8 cellular contexts compared by ENCODE assay signal in the genomic region with DNA sequence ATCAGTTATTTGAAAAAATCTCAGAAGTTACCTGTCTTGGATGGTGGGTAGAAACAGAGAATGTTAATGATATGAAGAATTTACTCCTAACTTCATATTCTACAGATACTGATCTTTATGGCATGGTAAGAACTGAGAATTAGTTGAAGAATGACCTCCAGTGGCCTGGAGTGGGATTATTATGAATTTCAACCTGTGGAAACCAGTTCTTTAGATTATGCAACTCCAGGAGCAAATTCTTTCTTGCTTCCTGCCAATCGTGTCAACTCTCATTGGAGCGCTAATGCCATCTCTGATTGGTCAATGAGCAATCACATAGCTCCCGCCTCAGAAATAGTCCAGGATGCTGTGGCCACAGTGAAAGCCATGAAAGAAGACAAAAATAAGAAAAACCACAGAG. TPM values are rescaled to one million over a fixed set of nuclear protein-coding genes. Genes with fewer than 3 reads are reported as not detected.
DNase-seq lines count a peak whose midpoint lies in the region; ATAC-seq and TF ChIP-seq lines count a peak whose summit lies in the region.

No MANE protein-coding gene starts in this region.

- POLR2A ChIA-PET in activated naive CD8-positive, alpha-beta T cell treated with anti-CD3 and anti-CD28 coated beads, Interleukin-2, amount 10 ng/mL, durations not matched to agents 7 days and 5 days (lab: Charles Lee), result interaction anchor here (1.5 kb wide), 1 partner anchor 40 kb away, joined by 8 read pairs; a partner anchor contains a TSS

- peak; percentile 77 for TF ChIP-seq CTCF in chondrocyte (IDR thresholded peaks at IDR 0.05)
- peak; percentile 19 for TF ChIP-seq CTCF in progenitor cell of endocrine pancreas (IDR thresholded peaks at IDR 0.05; ENCODE audit: unreplicated experiment)

- no peaks in the 10 kb centered on the region for H3K27me3 Mint-ChIP-seq in activated naive CD8-positive, alpha-beta T cell treated with anti-CD3 and anti-CD28 coated beads, Interleukin-2, amount 10 ng/mL, durations not matched to agents 7 days and 5 days
- H3K27me3 Mint-ChIP-seq in activated naive CD8-positive, alpha-beta T cell treated with anti-CD3 and anti-CD28 coated beads, Interleukin-2, amount 50 U/mL, for 24 hours, result no peaks in the 10 kb centered on the region
- H3K27me3 Mint-ChIP-seq in chondrocyte (ENCODE audit: low read depth), result no peaks in the 10 kb centered on the region
- H3K27me3 Mint-ChIP-seq in progenitor cell of endocrine pancreas, result no peaks in the 10 kb centered on the region

- H3K4me1 Mint-ChIP-seq in activated naive CD8-positive, alpha-beta T cell treated with anti-CD3 and anti-CD28 coated beads, Interleukin-2, amount 10 ng/mL, durations not matched to agents 7 days and 5 days, result peaks cover 45% of the 10 kb centered on the region
- H3K4me1 Mint-ChIP-seq in activated naive CD8-positive, alpha-beta T cell treated with anti-CD3 and anti-CD28 coated beads, Interleukin-2, amount 50 U/mL, for 24 hours, result peaks cover 18% of the 10 kb centered on the region
- H3K4me1 Mint-ChIP-seq in chondrocyte (ENCODE audit: low read depth) (peaks cover 5% of the 10 kb centered on the region), progenitor cell of endocrine pancreas (ENCODE audit: low read depth) (peaks cover 5% of the 10 kb centered on the region)

- peaks cover 2% of the 10 kb centered on the region for H3K9me3 Mint-ChIP-seq in activated naive CD8-positive, alpha-beta T cell treated with anti-CD3 and anti-CD28 coated beads, Interleukin-2, amount 10 ng/mL, durations not matched to agents 7 days and 5 days
- H3K9me3 Mint-ChIP-seq in activated naive CD8-positive, alpha-beta T cell treated with anti-CD3 and anti-CD28 coated beads, Interleukin-2, amount 50 U/mL, for 24 hours, result peaks cover 4% of the 10 kb centered on the region
- peaks cover 2% of the 10 kb centered on the region for H3K9me3 Mint-ChIP-seq in chondrocyte (ENCODE audit: low read depth)
- H3K9me3 Mint-ChIP-seq in progenitor cell of endocrine pancreas (ENCODE audit: low read depth), result no peaks in the 10 kb centered on the region

- ATAC-seq in activated naive CD8-positive, alpha-beta T cell treated with anti-CD3 and anti-CD28 coated beads, Interleukin-2, amount 10 ng/mL, durations not matched to agents 7 days and 5 days (ENCODE audit: low read depth), result peak; percentile 32
- ATAC-seq in activated naive CD8-positive, alpha-beta T cell treated with anti-CD3 and anti-CD28 coated beads, Interleukin-2, amount 50 U/mL, for 24 hours, result no peak
- no peak for ATAC-seq in HG02870 (IDR thresholded peaks at IDR 0.05; ENCODE audit: unreplicated experiment)
- ATAC-seq in HG03095 (IDR thresholded peaks at IDR 0.05; ENCODE audit: unreplicated experiment), result no peak

- no peak for DNase-seq in activated naive CD8-positive, alpha-beta T cell treated with anti-CD3 and anti-CD28 coated beads, Interleukin-2, amount 10 ng/mL, durations not matched to agents 7 days and 5 days
- DNase-seq in activated naive CD8-positive, alpha-beta T cell treated with anti-CD3 and anti-CD28 coated beads, Interleukin-2, amount 50 U/mL, for 24 hours, result no peak
- DNase-seq in NCI-H2196 (lab: John Stamatoyannopoulos, UW; ENCODE audit: unreplicated experiment) (peak; percentile 52), chondrocyte (ENCODE audit: low spot score) (no peak), progenitor cell of endocrine pancreas (ENCODE audit: low spot score, unreplicated experiment) (no peak), GM19238 (ENCODE audit: insufficient read length, low spot score) (no peak)

- H3K27ac Mint-ChIP-seq in activated naive CD8-positive, alpha-beta T cell treated with anti-CD3 and anti-CD28 coated beads, Interleukin-2, amount 10 ng/mL, durations not matched to agents 7 days and 5 days, result peak overlapping the region; percentile 87
- H3K27ac Mint-ChIP-seq in activated naive CD8-positive, alpha-beta T cell treated with anti-CD3 and anti-CD28 coated beads, Interleukin-2, amount 50 U/mL, for 24 hours, result no peak overlapping the region
- H3K27ac Mint-ChIP-seq in chondrocyte (ENCODE audit: unreplicated experiment) (peak overlapping the region; percentile 42), progenitor cell of endocrine pancreas (no peak overlapping the region)

- H3K4me3 Mint-ChIP-seq in activated naive CD8-positive, alpha-beta T cell treated with anti-CD3 and anti-CD28 coated beads, Interleukin-2, amount 10 ng/mL, durations not matched to agents 7 days and 5 days, result peak overlapping the region; percentile 68
- no peak overlapping the region for H3K4me3 Mint-ChIP-seq in activated naive CD8-positive, alpha-beta T cell treated with anti-CD3 and anti-CD28 coated beads, Interleukin-2, amount 50 U/mL, for 24 hours
- H3K4me3 Mint-ChIP-seq in chondrocyte (ENCODE audit: unreplicated experiment) (no peak overlapping the region), progenitor cell of endocrine pancreas (ENCODE audit: low read depth) (no peak overlapping the region)

- H3K36me3 Mint-ChIP-seq in activated naive CD8-positive, alpha-beta T cell treated with anti-CD3 and anti-CD28 coated beads, Interleukin-2, amount 10 ng/mL, durations not matched to agents 7 days and 5 days, result peaks cover 25% of the 10 kb centered on the region
- no peaks in the 10 kb centered on the region for H3K36me3 Mint-ChIP-seq in activated naive CD8-positive, alpha-beta T cell treated with anti-CD3 and anti-CD28 coated beads, Interleukin-2, amount 50 U/mL, for 24 hours (ENCODE audit: low read depth)
- H3K36me3 Mint-ChIP-seq in chondrocyte (ENCODE audit: low read depth), result peaks cover 4% of the 10 kb centered on the region
- peaks cover 1% of the 10 kb centered on the region for H3K36me3 Mint-ChIP-seq in progenitor cell of endocrine pancreas (ENCODE audit: insufficient read depth)

RNA-seq across cellular contexts. Expression of a gene that starts 40.6 kb away (rescaled TPM):
- 10 to 100 TPM; 32.0 to 36.8 TPM for total RNA-seq in activated naive CD8-positive, alpha-beta T cell treated with anti-CD3 and anti-CD28 coated beads, Interleukin-2, amount 10 ng/mL, durations not matched to agents 7 days and 5 days
- total RNA-seq in chondrocyte, result 27.5 to 33.1 TPM (median 29.5 TPM) in 3 replicates
- 38.6 and 46.5 TPM in 2 replicates for total RNA-seq in progenitor cell of endocrine pancreas

Comparison
In these comparisons a context has a peak if more than half of its experiments do, and no peak if none do; other contexts are left out.
1. H3K27ac Mint-ChIP-seq: peak in activated naive CD8-positive, alpha-beta T cell treated with anti-CD3 and anti-CD28 coated beads, Interleukin-2, amount 10 ng/mL, durations not matched to agents 7 days and 5 days (single experiment) and chondrocyte (single experiment); none in activated naive CD8-positive, alpha-beta T cell treated with anti-CD3 and anti-CD28 coated beads, Interleukin-2, amount 50 U/mL, for 24 hours (single experiment) and progenitor cell of endocrine pancreas (single experiment).